Comparison of ENCODE assay signal across 15 cellular contexts in the genomic region with DNA sequence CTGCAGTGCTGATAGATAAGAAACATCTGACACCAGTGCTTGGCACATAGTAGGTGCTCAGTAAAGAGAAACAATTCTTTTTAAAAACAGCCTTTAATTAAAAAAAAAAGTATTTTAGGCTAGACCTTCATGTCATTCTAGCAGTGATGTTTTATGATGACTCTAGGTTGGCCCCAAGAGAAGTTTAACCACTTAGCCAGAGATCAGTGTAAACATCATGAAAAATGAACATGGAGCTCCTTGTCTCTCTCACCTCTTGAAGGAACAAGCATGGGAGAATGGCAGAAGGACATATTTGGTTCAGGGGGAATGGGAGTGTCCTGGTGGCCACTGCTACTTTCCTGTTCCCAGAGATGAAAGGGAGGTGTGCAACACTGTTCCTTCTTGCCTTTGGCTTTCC.
A peak's percentile ranks its signal among the peaks of the same experiment; 100 is the strongest.
DNase-seq lines count a peak whose midpoint lies in the region; ATAC-seq and TF ChIP-seq lines count a peak whose summit lies in the region.
"Had no signal": no experiment of that assay in that cellular context is flagged by ENCODE, and none has a peak within 500 bp of the region (broad histone marks: within the 10 kb centered on the region; RNA-seq: fewer than 3 reads in every experiment).

No MANE protein-coding gene starts in this region.

- H3K23ac ChIP-seq in mesenchymal stem cell (ENCODE audit: low read length in 2 of 2), result no peak overlapping the region

- no peaks in the 10 kb centered on the region for H3K79me1 ChIP-seq in mesenchymal stem cell (replicated peaks; ENCODE audit: low read length, poor library complexity, severe bottlenecking)

- DNase-seq in SK-N-SH (no peak), mesenchymal stem cell (no peak), uterus (no peak), dedifferentiated amniotic fluid mesenchymal stem cell (ENCODE audit: extremely low spot score) (no peak)
- DNase-seq in activated CD4-positive, alpha-beta T cell treated with anti-CD3 and anti-CD28 coated beads for 48 hours, result no peak
- DNase-seq: Caco-2; CD8-positive, alpha-beta memory T cell; DND-41; GDM1; HFFc6 had no signal

- POLR2A ChIA-PET in SK-N-SH (lab: Yijun Ruan, JAX), result no interaction called here

- no peaks in the 10 kb centered on the region; a peak in 2 of 4 replicates for H3K4me1 ChIP-seq in SK-N-SH (ENCODE audit: control insufficient read depth in 1 of 2, insufficient read depth in 2 of 2, low read depth in 1 of 2, low read length in 1 of 2)
- H3K4me1 ChIP-seq in mesenchymal stem cell (ENCODE audit: control insufficient read depth, insufficient read depth, low read depth, low read length), result no peaks in the 10 kb centered on the region
- H3K4me1 ChIP-seq in uterus, result peaks cover 10 to 12% of the 10 kb centered on the region in 2 donors
- H3K4me1 ChIP-seq: Caco-2, HAP-1 had no signal

- no peak overlapping the region for H2BK5ac ChIP-seq in mesenchymal stem cell (ENCODE audit: low read depth, low read length, poor library complexity, severe bottlenecking)

- peak overlapping the region in 1 of 2 experiments; percentile 69 for H3K18ac ChIP-seq in mesenchymal stem cell (ENCODE audit: low read depth in 1 of 2, low read length in 2 of 2)

- H2BK12ac ChIP-seq in mesenchymal stem cell (ENCODE audit: low read length in 2 of 2), result peak overlapping the region; percentile 49 to 67

- H4K91ac ChIP-seq in mesenchymal stem cell (ENCODE audit: low read length), result no peak overlapping the region

- no peak overlapping the region for H2AK5ac ChIP-seq in mesenchymal stem cell (ENCODE audit: low read length, severe bottlenecking)

- no peak overlapping the region for H3K4ac ChIP-seq in mesenchymal stem cell (ENCODE audit: low read depth in 1 of 2, low read length in 2 of 2)

- no peak overlapping the region for H3K4me2 ChIP-seq in SK-N-SH
- H3K4me2 ChIP-seq in mesenchymal stem cell (ENCODE audit: low read length, poor library complexity, severe bottlenecking), result no peak overlapping the region

- no peak overlapping the region; a peak in 1 of 4 replicates for H3K27ac ChIP-seq in SK-N-SH (ENCODE audit: low read depth in 2 of 2, low read length in 1 of 2)
- H3K27ac ChIP-seq in mesenchymal stem cell (ENCODE audit: low read length, poor library complexity, severe bottlenecking), result no peak overlapping the region
- peak overlapping the region; percentile 29 to 39 for H3K27ac ChIP-seq in uterus
- H3K27ac ChIP-seq: 22Rv1, HL-60 had no signal

- H3K9ac ChIP-seq in SK-N-SH (no peak overlapping the region), mesenchymal stem cell (ENCODE audit: low read length) (no peak overlapping the region)

- no peak overlapping the region for H2BK15ac ChIP-seq in mesenchymal stem cell (ENCODE audit: low read depth, poor library complexity, severe bottlenecking)

- intact Hi-C loops in uterus (cut with DNase I; ENCODE audit: low total_unique reads), result no loop called here

- H3K27me3 ChIP-seq in SK-N-SH (ENCODE audit: insufficient read depth) (no peaks in the 10 kb centered on the region), mesenchymal stem cell (ENCODE audit: control insufficient read depth in 1 of 2, insufficient read depth in 1 of 2, low read length in 2 of 2) (no peaks in the 10 kb centered on the region), uterus (no peaks in the 10 kb centered on the region)

- CTCF ChIA-PET in SK-N-SH (lab: Yijun Ruan, JAX), result no interaction called here

- H2AFZ ChIP-seq in SK-N-SH (ENCODE audit: low read depth) (no peak overlapping the region), mesenchymal stem cell (ENCODE audit: low read depth, low read length) (no peak overlapping the region)

- no peak for TF ChIP-seq POLR2A in uterus (IDR thresholded peaks at IDR 0.05)

- TF ChIP-seq CTCF in SK-N-SH (IDR thresholded peaks at IDR 0.05) (no peak), uterus (IDR thresholded peaks at IDR 0.05) (no peak)

- H3F3A ChIP-seq in SK-N-SH (replicated peaks; ENCODE audit: insufficient read depth), result peaks cover 3% of the 10 kb centered on the region

- no peaks in the 10 kb centered on the region for H4K20me1 ChIP-seq in SK-N-SH (ENCODE audit: insufficient read depth)

- H4K8ac ChIP-seq in mesenchymal stem cell (ENCODE audit: low read length), result no peak overlapping the region

- 0 out of 3 replicates have a peak, but pooled peaks have one; percentile 7 for ATAC-seq in SK-N-SH treated with all-trans-retinoic acid at 6 μM for 48 hours
- ATAC-seq in HG03432 (IDR thresholded peaks at IDR 0.05; ENCODE audit: unreplicated experiment), result no peak

- H3K79me2 ChIP-seq in SK-N-SH (ENCODE audit: insufficient read depth), result no peaks in the 10 kb centered on the region

- H3K36me3 ChIP-seq in SK-N-SH (replicated peaks in 1 of 2; ENCODE audit: control insufficient read depth in 1 of 2, insufficient read depth in 2 of 2, low read length in 1 of 2) (no peaks in the 10 kb centered on the region), mesenchymal stem cell (ENCODE audit: control insufficient read depth in 1 of 2, insufficient read depth in 2 of 2, low read depth in 1 of 2, low read length in 2 of 2) (no peaks in the 10 kb centered on the region), uterus (no peaks in the 10 kb centered on the region)
- H3K36me3 ChIP-seq: HAP-1 had no signal

- no peak for TF ChIP-seq EP300 in SK-N-SH (IDR thresholded peaks at IDR 0.05; ENCODE audit: borderline replicate concordance in 1 of 2, low read depth in 1 of 2, low read length in 1 of 2)

- H2BK120ac ChIP-seq in mesenchymal stem cell (ENCODE audit: low read depth, low read length), result no peak overlapping the region

- H3K9me3 ChIP-seq in SK-N-SH (no peaks in the 10 kb centered on the region), mesenchymal stem cell (ENCODE audit: control insufficient read depth, low read length) (peaks cover 6% of the 10 kb centered on the region), uterus (no peaks in the 10 kb centered on the region)
- H3K9me3 ChIP-seq: Caco-2, HAP-1 had no signal

- H3K14ac ChIP-seq in mesenchymal stem cell (ENCODE audit: low read length in 2 of 2), result peak overlapping the region in 1 of 2 experiments; percentile 20

- H3K4me3 ChIP-seq in SK-N-SH (ENCODE audit: low read depth in 2 of 2, low read length in 1 of 2) (no peak overlapping the region), mesenchymal stem cell (ENCODE audit: insufficient read depth in 1 of 2, low read depth in 1 of 2, low read length in 2 of 2) (no peak overlapping the region), uterus (no peak overlapping the region)
- H3K4me3 ChIP-seq: HAP-1 had no signal

- no peak for TF ChIP-seq RAD21 in SK-N-SH (IDR thresholded peaks at IDR 0.05; ENCODE audit: low read length)

- H3K9me2 ChIP-seq in SK-N-SH, result no peaks in the 10 kb centered on the region

TF ChIP-seq in SK-N-SH treated with all-trans-retinoic acid at 6 μM for 48 hours, 23 proteins besides CTCF, POLR2A, EP300 and RAD21 (continues in another document):
- TF ChIP-seq, protein P1, sequence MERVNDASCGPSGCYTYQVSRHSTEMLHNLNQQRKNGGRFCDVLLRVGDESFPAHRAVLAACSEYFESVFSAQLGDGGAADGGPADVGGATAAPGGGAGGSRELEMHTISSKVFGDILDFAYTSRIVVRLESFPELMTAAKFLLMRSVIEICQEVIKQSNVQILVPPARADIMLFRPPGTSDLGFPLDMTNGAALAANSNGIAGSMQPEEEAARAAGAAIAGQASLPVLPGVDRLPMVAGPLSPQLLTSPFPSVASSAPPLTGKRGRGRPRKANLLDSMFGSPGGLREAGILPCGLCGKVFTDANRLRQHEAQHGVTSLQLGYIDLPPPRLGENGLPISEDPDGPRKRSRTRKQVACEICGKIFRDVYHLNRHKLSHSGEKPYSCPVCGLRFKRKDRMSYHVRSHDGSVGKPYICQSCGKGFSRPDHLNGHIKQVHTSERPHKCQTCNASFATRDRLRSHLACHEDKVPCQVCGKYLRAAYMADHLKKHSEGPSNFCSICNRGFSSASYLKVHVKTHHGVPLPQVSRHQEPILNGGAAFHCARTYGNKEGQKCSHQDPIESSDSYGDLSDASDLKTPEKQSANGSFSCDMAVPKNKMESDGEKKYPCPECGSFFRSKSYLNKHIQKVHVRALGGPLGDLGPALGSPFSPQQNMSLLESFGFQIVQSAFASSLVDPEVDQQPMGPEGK (CRISPR knock-in tag; IDR thresholded peaks at IDR 0.05; ENCODE audit: borderline replicate concordance), result no peak
- TF ChIP-seq ISL1 (CRISPR knock-in tag; IDR thresholded peaks at IDR 0.05), result no peak
- TF ChIP-seq SNAI2 (CRISPR knock-in tag; IDR thresholded peaks at IDR 0.05), result no peak
- TF ChIP-seq ZNF70 (CRISPR knock-in tag; IDR thresholded peaks at IDR 0.05), result no peak

TF ChIP-seq in SK-N-SH, 30 proteins besides CTCF, POLR2A, EP300 and RAD21 (continues in another document):
- TF ChIP-seq NRF1 (IDR thresholded peaks at IDR 0.05; ENCODE audit: low read depth, low read length) (no peak), SIN3A (IDR thresholded peaks at IDR 0.05; ENCODE audit: borderline replicate concordance, low read depth, low read length) (no peak), RXRA (IDR thresholded peaks at IDR 0.05; ENCODE audit: borderline replicate concordance, low read depth) (no peak)
- TF ChIP-seq, protein P2, sequence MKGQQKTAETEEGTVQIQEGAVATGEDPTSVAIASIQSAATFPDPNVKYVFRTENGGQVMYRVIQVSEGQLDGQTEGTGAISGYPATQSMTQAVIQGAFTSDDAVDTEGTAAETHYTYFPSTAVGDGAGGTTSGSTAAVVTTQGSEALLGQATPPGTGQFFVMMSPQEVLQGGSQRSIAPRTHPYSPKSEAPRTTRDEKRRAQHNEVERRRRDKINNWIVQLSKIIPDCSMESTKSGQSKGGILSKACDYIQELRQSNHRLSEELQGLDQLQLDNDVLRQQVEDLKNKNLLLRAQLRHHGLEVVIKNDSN (IDR thresholded peaks at IDR 0.05; ENCODE audit: borderline replicate concordance, low read depth), result no peak
- TF ChIP-seq, protein P3, sequence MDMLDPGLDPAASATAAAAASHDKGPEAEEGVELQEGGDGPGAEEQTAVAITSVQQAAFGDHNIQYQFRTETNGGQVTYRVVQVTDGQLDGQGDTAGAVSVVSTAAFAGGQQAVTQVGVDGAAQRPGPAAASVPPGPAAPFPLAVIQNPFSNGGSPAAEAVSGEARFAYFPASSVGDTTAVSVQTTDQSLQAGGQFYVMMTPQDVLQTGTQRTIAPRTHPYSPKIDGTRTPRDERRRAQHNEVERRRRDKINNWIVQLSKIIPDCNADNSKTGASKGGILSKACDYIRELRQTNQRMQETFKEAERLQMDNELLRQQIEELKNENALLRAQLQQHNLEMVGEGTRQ (IDR thresholded peaks at IDR 0.05; ENCODE audit: borderline replicate concordance, low read depth, low read length), result no peak

Comparison
In these comparisons a context has a peak if more than half of its experiments do, and no peak if none do; other contexts are left out.
1. H3K27ac ChIP-seq: peak in uterus (2 of 2); none in SK-N-SH (0 of 2) and mesenchymal stem cell (single experiment).